20 cellular contexts compared by ENCODE assay signal in genomic region chr2:113278073-113278811, GRCh38. TPM values are rescaled to one million over a fixed set of nuclear protein-coding genes. Genes with fewer than 3 reads are reported as not detected.
DNase-seq lines count a peak whose midpoint lies in the region; ATAC-seq and TF ChIP-seq lines count a peak whose summit lies in the region.
"Had no signal": no experiment of that assay in that cellular context is flagged by ENCODE, and none has a peak within 500 bp of the region (broad histone marks: within the 10 kb centered on the region; RNA-seq: fewer than 3 reads in every experiment).

No MANE protein-coding gene starts in this region.

- TF ChIP-seq CTCF in hepatocyte (IDR thresholded peaks at IDR 0.05; ENCODE audit: poor library complexity) (no peak), spleen (IDR thresholded peaks at IDR 0.05 in 8 of 11, conservative IDR thresholded peaks at IDR 0.05 in 3 of 11) (no peak)

- H2AK5ac ChIP-seq in mesendoderm (ENCODE audit: low read length) = no peak overlapping the region

- H3K79me2 ChIP-seq in hepatocyte (no peaks in the 10 kb centered on the region), mesendoderm (ENCODE audit: control insufficient read depth, insufficient read depth, low read length) (no peaks in the 10 kb centered on the region)

- intact Hi-C loops in spleen (cut with DNase I; ENCODE audit: low total_unique reads) = no loop called here

- peak overlapping the region; percentile 35 for H3K4me3 ChIP-seq in NT2/D1 (ENCODE audit: insufficient read length, low read depth)
- H3K4me3 ChIP-seq in hepatocyte = no peak overlapping the region
- H3K4me3 ChIP-seq in mesendoderm (ENCODE audit: low read length) = no peak overlapping the region
- peak overlapping the region in 1 of 8 donors; percentile 52 for H3K4me3 ChIP-seq in spleen
- H3K4me3 ChIP-seq: BLaER1 treated with 17β-estradiol and CSF1 and Interleukin-3, amounts not matched to agents 10 nM and 100 nM; left lung; smooth muscle cell; uterus had no signal

- H3K79me1 ChIP-seq in mesendoderm (ENCODE audit: low read length) = no peaks in the 10 kb centered on the region

- no peaks in the 10 kb centered on the region for H3K9me2 ChIP-seq in hepatocyte (replicated peaks; ENCODE audit: insufficient read depth)

- no peak overlapping the region for H4K5ac ChIP-seq in mesendoderm (ENCODE audit: low read length)

- H3K27me3 ChIP-seq in NT2/D1 (ENCODE audit: insufficient read depth, insufficient read length) (peaks cover 79% of the 10 kb centered on the region), hepatocyte (peaks cover 72% of the 10 kb centered on the region), mesendoderm (ENCODE audit: insufficient read depth, low read length, poor library complexity) (peaks cover 56% of the 10 kb centered on the region), spleen (replicated peaks in 1 of 7) (peaks cover 8 to 67% (median 55%) of the 10 kb centered on the region in 7 donors)

- H3K56ac ChIP-seq in mesendoderm (ENCODE audit: low read length) = peak overlapping the region; percentile 19

- H2BK5ac ChIP-seq in mesendoderm (ENCODE audit: low read length) = no peak overlapping the region

- no peak overlapping the region for H2BK120ac ChIP-seq in mesendoderm (ENCODE audit: low read depth, low read length)

- 13% methylated on average over 43 of the region's 50 CpGs for WGBS in hepatocyte (ENCODE audit: low lambda C conversion rate, missing lambda C conversion rate)
- WGBS in mesendoderm (ENCODE audit: extremely low coverage, insufficient coverage, low lambda C conversion rate) = no CpG with 5 or more reads among the region's 50 CpGs
- WGBS in spleen, 5 donors = 23 to 62% (median 27%) methylated on average over 13 to 50 of the region's 50 CpGs

- TF ChIP-seq POLR2A in spleen (IDR thresholded peaks at IDR 0.05) = no peak

- no peaks in the 10 kb centered on the region for H3K36me3 ChIP-seq in NT2/D1 (ENCODE audit: insufficient read depth, insufficient read length, low read length)
- no peaks in the 10 kb centered on the region for H3K36me3 ChIP-seq in hepatocyte (replicated peaks; ENCODE audit: insufficient read depth, low read depth)
- H3K36me3 ChIP-seq in mesendoderm (ENCODE audit: control insufficient read depth, insufficient read depth, low read length) = no peaks in the 10 kb centered on the region
- H3K36me3 ChIP-seq in spleen = no peaks in the 10 kb centered on the region
- H3K36me3 ChIP-seq: left lung, uterus had no signal

- ATAC-seq in HG03378 (IDR thresholded peaks at IDR 0.05; ENCODE audit: unreplicated experiment) = no peak

- H3K4ac ChIP-seq in mesendoderm (ENCODE audit: low read depth, low read length) = no peak overlapping the region

- DNase-seq in ELF-1 (ENCODE audit: low read depth, low spot score) (peak; percentile 39), NT2/D1 (ENCODE audit: low read depth, low spot score) (no peak), hepatocyte (ENCODE audit: low spot score) (no peak), mesendoderm (peak; percentile 29), spleen (no peak), NCI-H1694 treated with DMSO at 0.1 percent for 48 hours (lab: John Stamatoyannopoulos, UW) (no peak), HCEC 1CT (no peak)
- DNase-seq: activated CD4-positive, alpha-beta T cell treated with anti-CD3 and anti-CD28 coated beads, Interleukin-2, amount 50 U/mL, for 48 hours; activated T-cell treated with anti-CD3 and anti-CD28 coated beads for 4 hours; IMR-90; left lung; NCI-H1417 treated with DMSO at 0.1 percent for 48 hours; NCI-H524 treated with DMSO at 0.1 percent for 48 hours; stimulated activated CD4-positive, alpha-beta T cell treated with anti-CD3 and anti-CD28 coated beads, Interleukin-4, amount 100 ng/mL, for 24 hours; uterus had no signal

- H3K4me1 ChIP-seq in NT2/D1 (ENCODE audit: insufficient read depth, insufficient read length) (peaks cover 8% of the 10 kb centered on the region), hepatocyte (ENCODE audit: insufficient read depth) (peaks cover 31% of the 10 kb centered on the region), mesendoderm (ENCODE audit: control insufficient read depth, low read depth, low read length) (peaks cover 2% of the 10 kb centered on the region), spleen (peaks cover 11 to 45% (median 37%) of the 10 kb centered on the region in 6 donors)

- H3K23ac ChIP-seq in mesendoderm (ENCODE audit: low read length) = peak overlapping the region; percentile 73

- H4K20me1 ChIP-seq in hepatocyte (ENCODE audit: insufficient read depth, poor library complexity, severe bottlenecking) = no peaks in the 10 kb centered on the region

- H3K27ac ChIP-seq in hepatocyte = no peak overlapping the region
- no peak overlapping the region for H3K27ac ChIP-seq in mesendoderm (ENCODE audit: low read depth, low read length)
- H3K27ac ChIP-seq in spleen = no peak overlapping the region
- H3K27ac ChIP-seq: BLaER1 treated with 17β-estradiol and CSF1 and Interleukin-3, amounts not matched to agents 10 nM and 100 nM; left lung; RWPE1; uterus had no signal

- H3K9me3 ChIP-seq in NT2/D1 (ENCODE audit: insufficient read depth, low read length) (no peaks in the 10 kb centered on the region), hepatocyte (ENCODE audit: low read depth) (no peaks in the 10 kb centered on the region), spleen (no peaks in the 10 kb centered on the region)
- H3K9me3 ChIP-seq: left lung, uterus had no signal

- no peak overlapping the region for H3K18ac ChIP-seq in mesendoderm (ENCODE audit: low read length)

- peak overlapping the region; percentile 64 for H3K9ac ChIP-seq in NT2/D1 (ENCODE audit: insufficient read length, low read depth)
- H3K9ac ChIP-seq in mesendoderm (ENCODE audit: low read length) = peak overlapping the region; percentile 15
- H3K9ac ChIP-seq: BLaER1 treated with 17β-estradiol and CSF1 and Interleukin-3, amounts not matched to agents 10 nM and 100 nM had no signal

- H3K4me2 ChIP-seq in hepatocyte (peak overlapping the region; percentile 76), mesendoderm (ENCODE audit: low read length) (peak overlapping the region; percentile 56)
- H3K4me2 ChIP-seq: BLaER1 treated with 17β-estradiol and CSF1 and Interleukin-3, amounts not matched to agents 10 nM and 100 nM had no signal

- H4K8ac ChIP-seq in mesendoderm (ENCODE audit: low read depth, low read length) = no peak overlapping the region

- H2BK15ac ChIP-seq in mesendoderm (replicated peaks; ENCODE audit: low read depth) = no peak overlapping the region

- H2AFZ ChIP-seq in hepatocyte = peak overlapping the region; percentile 26

RNA-seq across cellular contexts. Expression of gene PAX8, which starts 0.5 kb away (rescaled TPM):
- total RNA-seq in hepatocyte = 0.20 TPM in 1 of 2 replicates, not detected in the other
- polyA plus RNA-seq in hepatocyte = 0.05 and 0.16 TPM in 2 replicates
- 0.06 TPM for polyA plus RNA-seq in mesendoderm (2013, experiment 1 of 2)
- polyA plus RNA-seq in mesendoderm (2013, experiment 2 of 2) = 0.08 TPM
- 1 to 10 TPM in 4 of 7 donors, under 1 TPM in 3; 0.09 to 2.8 (median 1.1) TPM for total RNA-seq in spleen
- polyA plus RNA-seq in spleen = 1 to 10 TPM in 1 of 3 donors, under 1 TPM in 2; 0.06 to 1.4 (median 0.08) TPM
- total RNA-seq: chondrocyte, smooth muscle cell had no signal
- polyA plus RNA-seq: smooth muscle cell had no signal

Comparison
In these comparisons a context has a peak if more than half of its experiments do, and no peak if none do; other contexts are left out.
1. DNase-seq: peak in ELF-1 (single experiment) and mesendoderm (single experiment); none in NT2/D1 (single experiment), hepatocyte (single experiment), spleen (single experiment), NCI-H1694 treated with DMSO at 0.1 percent for 48 hours (single experiment) and HCEC 1CT (single experiment).